Comparison of ENCODE assay signal across 8 cellular contexts in the genomic region with DNA sequence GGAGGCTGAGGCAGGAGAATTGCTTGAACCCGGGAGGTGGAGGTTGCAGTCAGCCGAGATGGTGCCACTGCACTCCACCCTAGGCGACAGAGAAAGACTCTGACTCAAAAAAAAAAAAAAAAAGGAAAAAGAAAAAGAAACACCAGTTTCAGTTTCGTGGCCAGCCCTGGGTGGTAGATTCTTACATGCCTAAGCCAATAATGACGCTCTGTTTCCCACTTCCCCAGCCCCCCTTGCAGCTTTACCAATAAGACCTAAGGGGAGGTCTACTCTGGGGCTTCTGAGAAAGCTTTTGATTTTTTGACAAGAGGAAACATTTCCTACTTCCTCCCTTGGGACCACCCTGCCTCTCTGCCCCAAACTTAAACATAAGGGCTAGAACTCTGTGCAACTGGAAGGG. TPM values are rescaled to one million over a fixed set of nuclear protein-coding genes. Genes with fewer than 3 reads are reported as not detected.
DNase-seq lines count a peak whose midpoint lies in the region; ATAC-seq and TF ChIP-seq lines count a peak whose summit lies in the region.

No MANE protein-coding gene starts in this region.

- H3K36me3 ChIP-seq in neutrophil (no peaks in the 10 kb centered on the region), thyroid gland (no peaks in the 10 kb centered on the region), left lung (no peaks in the 10 kb centered on the region)

- peaks cover 86% of the 10 kb centered on the region in 2 experiments for H3K4me1 ChIP-seq in neutrophil (ENCODE audit: control insufficient read depth in 1 of 2, insufficient read depth in 1 of 2, low read depth in 1 of 2, low read length in 1 of 2)
- peaks cover 16 to 22% of the 10 kb centered on the region in 2 donors for H3K4me1 ChIP-seq in thyroid gland
- H3K4me1 ChIP-seq in left lung = peaks cover 9 to 54% of the 10 kb centered on the region in 2 donors

- H3K27ac ChIP-seq in neutrophil = peak overlapping the region; percentile 82
- no peak overlapping the region for H3K27ac ChIP-seq in thyroid gland
- H3K27ac ChIP-seq in left lung = peak overlapping the region in 1 of 2 donors; percentile 50

- peak; percentile 79 for ATAC-seq in GM18502 (IDR thresholded peaks at IDR 0.05; ENCODE audit: poor library complexity, unreplicated experiment)
- ATAC-seq in left lung = no peak

- H3K27me3 ChIP-seq in neutrophil = no peaks in the 10 kb centered on the region
- no peaks in the 10 kb centered on the region for H3K27me3 ChIP-seq in thyroid gland
- no peaks in the 10 kb centered on the region for H3K27me3 ChIP-seq in left lung

- TF ChIP-seq POLR2A in thyroid gland (IDR thresholded peaks at IDR 0.05) = no peak

- H3K9me3 ChIP-seq in neutrophil = no peaks in the 10 kb centered on the region
- H3K9me3 ChIP-seq in thyroid gland = no peaks in the 10 kb centered on the region
- H3K9me3 ChIP-seq in left lung = no peaks in the 10 kb centered on the region

- H3K4me3 ChIP-seq in neutrophil (ENCODE audit: low read depth in 1 of 2, low read length in 1 of 2) = no peak overlapping the region
- no peak overlapping the region for H3K4me3 ChIP-seq in thyroid gland (replicated peaks in 1 of 3)
- H3K4me3 ChIP-seq in left lung = no peak overlapping the region

- no peak for TF ChIP-seq CTCF in neutrophil (IDR thresholded peaks at IDR 0.05)
- TF ChIP-seq CTCF in thyroid gland (IDR thresholded peaks at IDR 0.05) = no peak
- no peak for TF ChIP-seq CTCF in left lung (IDR thresholded peaks at IDR 0.05)

- in situ Hi-C loops in KBM-7 (cut with MboI; ENCODE audit: low pct_unique_long_range_greater_than_20kb, low sequenced_read_pairs) = no loop called here

- DNase-seq in KBM-7 (peak; percentile 41), activated T-cell treated with anti-CD3 and anti-CD28 coated beads for 4 hours (peak; percentile 27), NCI-H345 treated with DMSO at 0.1 percent for 48 hours (lab: John Stamatoyannopoulos, UW; ENCODE audit: unreplicated experiment) (no peak), thyroid gland (no peak), NCI-H2196 (lab: John Stamatoyannopoulos, UW; ENCODE audit: unreplicated experiment) (no peak), left lung (no peak)

- intact Hi-C loops in thyroid gland (cut with DNase I) (no loop called here), left lung (cut with DNase I) (no loop called here)

- WGBS in thyroid gland, 2 donors = 55 to 70% methylated on average over 5 of the region's 5 CpGs

RNA-seq across cellular contexts. Expression of gene PTPRJ, which starts 30.0 kb away (rescaled TPM):
- total RNA-seq in thyroid gland = 10 to 100 TPM; 45.4 to 81.9 (median 58.6) TPM
- 10 to 100 TPM; 42.2 to 63.5 TPM for total RNA-seq in left lung

Comparison
In these comparisons a context has a peak if more than half of its experiments do, and no peak if none do; other contexts are left out.
1. DNase-seq: peak in KBM-7 (single experiment) and activated T-cell treated with anti-CD3 and anti-CD28 coated beads for 4 hours (single experiment); none in NCI-H345 treated with DMSO at 0.1 percent for 48 hours (single experiment), thyroid gland (0 of 2), NCI-H2196 (single experiment) and left lung (0 of 2).